Comparison of ENCODE assay signal across 1 cellular context in the genomic region with DNA sequence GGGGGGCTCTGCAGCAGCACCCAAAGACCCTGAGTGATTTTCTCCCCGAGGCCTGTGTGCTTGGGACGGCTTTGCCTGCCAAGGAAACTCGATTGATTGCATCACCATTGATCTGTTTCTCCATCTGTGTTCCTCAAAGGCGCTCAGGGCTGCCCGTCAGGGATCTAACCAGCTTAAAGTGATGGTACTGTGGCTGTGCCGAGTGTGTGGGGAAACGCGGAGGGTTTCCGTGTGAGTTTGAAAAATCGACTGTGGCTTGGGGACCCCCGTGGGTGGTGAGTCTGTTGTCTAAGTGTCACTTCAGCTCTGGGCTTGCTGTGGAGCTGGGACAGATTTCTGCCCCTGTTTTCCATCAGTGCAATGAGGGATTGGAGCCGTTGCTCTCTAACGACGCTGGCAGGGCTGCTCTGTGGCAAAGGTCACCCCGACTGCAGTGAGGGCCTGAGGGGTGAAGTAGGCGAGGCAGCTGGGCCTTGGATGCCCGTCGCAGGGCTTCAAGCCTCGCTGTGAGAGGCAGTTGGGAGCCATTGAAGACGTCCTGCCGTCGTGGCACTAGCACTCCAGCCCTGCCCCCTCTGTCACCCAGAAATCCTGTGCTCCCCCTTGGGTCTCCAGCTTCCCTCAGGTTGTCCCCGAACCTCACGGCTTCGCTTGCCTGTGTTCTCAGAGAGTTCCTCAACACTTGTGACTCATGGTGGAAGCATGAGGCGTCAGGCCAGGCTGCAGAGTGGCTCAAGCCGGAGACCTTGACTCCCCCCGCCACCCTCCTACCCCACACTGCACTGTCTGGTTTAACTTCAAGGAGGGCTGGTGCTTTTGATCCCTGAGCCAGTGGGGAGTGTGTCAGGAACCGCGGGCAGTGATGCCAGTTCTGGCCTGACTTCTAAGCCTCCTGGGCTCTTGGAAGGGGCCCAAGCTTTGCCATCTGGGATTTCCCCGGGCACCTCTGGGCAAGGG.
A peak's percentile ranks its signal among the peaks of the same experiment; 100 is the strongest.
TF ChIP-seq lines count a peak whose summit lies in the region.

No MANE protein-coding gene starts in this region.

TF ChIP-seq in H1, 55 proteins besides CTCF, POLR2A, EP300 and RAD21:
- 0 out of 2 replicates have a peak, but pooled peaks have one; percentile 17 for TF ChIP-seq CEBPB (IDR thresholded peaks at IDR 0.05; ENCODE audit: low read depth, low read length)
- TF ChIP-seq, protein P1, sequence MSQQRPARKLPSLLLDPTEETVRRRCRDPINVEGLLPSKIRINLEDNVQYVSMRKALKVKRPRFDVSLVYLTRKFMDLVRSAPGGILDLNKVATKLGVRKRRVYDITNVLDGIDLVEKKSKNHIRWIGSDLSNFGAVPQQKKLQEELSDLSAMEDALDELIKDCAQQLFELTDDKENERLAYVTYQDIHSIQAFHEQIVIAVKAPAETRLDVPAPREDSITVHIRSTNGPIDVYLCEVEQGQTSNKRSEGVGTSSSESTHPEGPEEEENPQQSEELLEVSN (IDR thresholded peaks at IDR 0.05) = no peak
